In the genomic region with DNA sequence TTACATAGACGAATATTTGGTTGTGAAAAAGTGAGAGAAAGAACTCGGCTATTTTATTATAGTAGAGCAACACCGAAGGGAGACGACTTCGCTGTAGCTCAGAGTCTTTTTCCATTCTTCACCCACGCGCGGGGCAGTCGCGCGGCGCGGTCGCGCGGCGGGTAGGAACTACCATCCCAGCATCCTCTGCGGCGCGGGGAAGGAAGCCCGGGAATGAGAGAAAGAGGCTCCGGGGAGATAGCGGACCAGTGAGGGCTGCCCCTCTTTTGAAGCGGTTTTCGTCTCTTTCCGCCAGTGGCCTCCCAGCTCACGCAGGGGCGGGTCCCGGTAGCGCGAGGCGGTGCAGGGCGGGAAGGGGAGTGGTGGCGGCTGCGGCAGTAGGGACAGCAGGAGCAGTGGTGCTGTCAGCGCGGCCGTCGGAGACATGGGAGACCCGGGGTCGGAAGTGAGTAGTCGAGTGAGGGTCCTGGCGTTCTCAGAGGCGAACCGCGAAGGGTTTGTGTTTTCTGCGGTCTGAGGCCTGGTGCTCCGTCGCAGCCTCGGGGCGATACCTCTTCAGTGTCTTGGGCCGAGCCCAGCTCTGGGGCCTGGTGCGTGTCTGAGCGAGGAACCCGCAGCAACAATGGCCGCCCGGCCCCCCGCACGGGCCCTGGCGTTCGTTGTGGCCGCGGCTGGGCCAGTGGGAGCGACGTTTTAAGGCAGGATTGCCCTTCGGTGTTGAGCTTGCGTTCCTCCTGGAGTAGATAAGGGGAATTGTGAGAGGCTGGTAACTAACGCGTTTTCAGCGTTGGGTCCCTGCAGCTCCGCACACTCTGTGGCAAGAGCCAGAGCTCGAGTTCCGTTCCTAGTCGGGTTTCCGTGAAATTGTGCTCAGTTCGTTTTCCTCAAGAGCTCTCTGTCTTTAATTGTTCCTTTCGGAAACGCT, we compare ENCODE assay signal across 8 cellular contexts. TPM values are rescaled to one million over a fixed set of nuclear protein-coding genes. Genes with fewer than 3 reads are reported as not detected.
DNase-seq lines count a peak whose midpoint lies in the region; ATAC-seq and TF ChIP-seq lines count a peak whose summit lies in the region.
"Not testable (repeated sequence)": the region's sequence is repeated elsewhere in the genome, so short reads cannot be mapped to it uniquely, and the experiment has no call there.

A gene with protein sequence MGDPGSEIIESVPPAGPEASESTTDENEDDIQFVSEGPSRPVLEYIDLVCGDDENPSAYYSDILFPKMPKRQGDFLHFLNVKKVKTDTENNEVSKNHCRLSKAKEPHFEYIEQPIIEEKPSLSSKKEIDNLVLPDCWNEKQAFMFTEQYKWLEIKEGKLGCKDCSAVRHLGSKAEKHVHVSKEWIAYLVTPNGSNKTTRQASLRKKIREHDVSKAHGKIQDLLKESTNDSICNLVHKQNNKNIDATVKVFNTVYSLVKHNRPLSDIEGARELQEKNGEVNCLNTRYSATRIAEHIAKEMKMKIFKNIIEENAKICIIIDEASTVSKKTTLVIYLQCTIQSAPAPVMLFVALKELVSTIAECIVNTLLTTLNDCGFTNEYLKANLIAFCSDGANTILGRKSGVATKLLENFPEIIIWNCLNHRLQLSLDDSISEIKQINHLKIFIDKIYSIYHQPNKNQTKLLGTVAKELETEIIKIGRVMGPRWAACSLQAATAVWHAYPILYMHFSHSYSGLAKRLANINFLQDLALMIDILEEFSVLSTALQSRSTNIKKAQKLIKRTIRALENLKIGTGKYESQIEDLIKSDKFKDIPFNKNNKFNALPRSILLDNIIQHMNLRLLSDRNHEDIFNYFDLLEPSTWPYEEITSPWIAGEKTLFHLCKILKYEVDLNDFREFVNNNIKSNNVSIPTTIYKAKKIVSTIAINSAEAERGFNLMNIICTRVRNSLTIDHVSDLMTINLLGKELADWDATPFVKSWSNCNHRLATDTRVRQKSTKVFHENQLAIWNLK (plus strand): TSS at position 362 of the 925 bp plus-strand sequence. CDS start 63 bp downstream, at position 425.

- POLR2A ChIA-PET in PC-9 (lab: Charles Lee; ENCODE audit: unreplicated experiment), result not testable (repeated sequence)

- H3K4me3 ChIP-seq in PC-9 (peak within 1 kb of the TSS; percentile 61), esophagus (ENCODE audit: low read depth in 1 of 2, low read length in 2 of 2) (peak within 1 kb of the TSS; percentile 55 to 59)

- not testable (repeated sequence) for TF ChIP-seq RAD21 in Ishikawa (IDR thresholded peaks at IDR 0.05; ENCODE audit: low read depth)

- ATAC-seq in GM21619 (IDR thresholded peaks at IDR 0.05; ENCODE audit: unreplicated experiment), result peak; percentile 98

- not testable (repeated sequence) for H3K4me1 ChIP-seq in PC-9 (replicated peaks; ENCODE audit: insufficient read depth); esophagus (ENCODE audit: control insufficient read depth in 2 of 2, insufficient read depth in 2 of 2, low read length in 1 of 2)

- H3K27me3 ChIP-seq in PC-9 (ENCODE audit: insufficient read depth, low read depth); esophagus (ENCODE audit: control insufficient read depth in 1 of 2, insufficient read depth in 2 of 2, low read length in 2 of 2): not testable (repeated sequence)

- 0% methylated on average over 38 to 47 of the region's 78 CpGs for WGBS in esophagus, 2 donors

- H3F3A ChIP-seq in PC-9 (ENCODE audit: insufficient read depth, low read depth), result not testable (repeated sequence)

- 0 out of 2 replicates have a peak, but pooled peaks cover 13% of the 10 kb centered on the region for H3K36me3 ChIP-seq in PC-9 (ENCODE audit: low read depth)
- H3K36me3 ChIP-seq in esophagus (ENCODE audit: control insufficient read depth in 2 of 2, insufficient read depth in 2 of 2, low read length in 1 of 2), result not testable (repeated sequence)

- H3K4me2 ChIP-seq in PC-9, result peak within 1 kb of the TSS; percentile 83

- not testable (repeated sequence) for H3K27ac ChIP-seq in PC-9
- H3K27ac ChIP-seq in esophagus (ENCODE audit: low read depth in 2 of 2, low read length in 1 of 2), result peak within 1 kb of the TSS; percentile 63 to 64

- H2AFZ ChIP-seq in PC-9, result peak within 1 kb of the TSS; percentile 92

- DNase-seq in DMS153 (lab: John Stamatoyannopoulos, UW) (peak; percentile 92), PC-9 (peak; percentile 78 to 86), myocyte (ENCODE audit: low read depth) (peak; percentile 95)
- peak; percentile 79 for DNase-seq in activated T-cell treated with anti-CD3 and anti-CD28 coated beads, Interleukin-2, amount 50 U/mL, for 1 hour
- peak; percentile 68 to 71 for DNase-seq in stimulated activated CD8-positive, alpha-beta memory T cell treated with anti-CD3 and anti-CD28 coated beads, Interleukin-7, amount 100 ng/mL, for 4 hours (ENCODE audit: low read depth in 2 of 2)

- not testable (repeated sequence) for H3K9me3 ChIP-seq in PC-9 (ENCODE audit: insufficient read depth, low read depth); esophagus (ENCODE audit: control insufficient read depth in 2 of 2, insufficient read depth in 1 of 2, low read depth in 1 of 2, low read length in 1 of 2)

- not testable (repeated sequence) for TF ChIP-seq EP300 in Ishikawa (IDR thresholded peaks at IDR 0.05; ENCODE audit: borderline replicate concordance)

- TSS peak; percentile 29 for BruUV-seq in PC-9 (replicated peaks; lab: Mats Ljungman, UMichigan)

- CTCF ChIA-PET in PC-9 (lab: Charles Lee), result not testable (repeated sequence)

- intact Hi-C loops in PC-9 (cut with micrococcal nuclease; ENCODE audit: unreplicated experiment), result not testable (repeated sequence)

- H3K9me2 ChIP-seq in PC-9 (ENCODE audit: insufficient read depth), result not testable (repeated sequence)

- TF ChIP-seq CTCF in PC-9 (conservative IDR thresholded peaks at IDR 0.05), result not testable (repeated sequence)

- peaks cover 22% of the 10 kb centered on the region for H3K79me2 ChIP-seq in PC-9 (ENCODE audit: low read depth)

- not testable (repeated sequence) for H4K20me1 ChIP-seq in PC-9 (ENCODE audit: insufficient read depth)

TF ChIP-seq in Ishikawa, 13 proteins besides CTCF, POLR2A, EP300 and RAD21:
- TF ChIP-seq TCF12 (IDR thresholded peaks at IDR 0.05; ENCODE audit: low read depth) (peak; percentile 60), TAF1 (IDR thresholded peaks at IDR 0.05; ENCODE audit: low read depth) (peak; percentile 62; the same call in 1 of the 2 replicates), FOXM1 (IDR thresholded peaks at IDR 0.05; ENCODE audit: borderline replicate concordance, low read depth) (0 out of 2 replicates have a peak, but pooled peaks have one; percentile 22), YY1 (IDR thresholded peaks at IDR 0.05; ENCODE audit: low read depth) (0 out of 2 replicates have a peak, but pooled peaks have one; percentile 38), EGR1 (IDR thresholded peaks at IDR 0.05) (peak; percentile 64), CREB1 (IDR thresholded peaks at IDR 0.05; ENCODE audit: low read depth) (peak; percentile 42; the same call in 1 of the 2 replicates)
TF ChIP-seq in Ishikawa: peak in this region for 6; not testable (repeated sequence) for 7.

RNA-seq across cellular contexts. Expression of the gene that starts here (rescaled TPM):
- total RNA-seq in PC-9 (2021), result 7.5 and 8.6 TPM in 2 replicates
- polyA plus RNA-seq in esophagus, result 1 to 10 TPM; 2.0 to 2.5 TPM
- total RNA-seq in myocyte, result 13.7 and 17.4 TPM in 2 replicates
- 3.8 TPM for polyA plus RNA-seq in myocyte (2012)
